In genomic region chr1:203954293-203954692, GRCh38 we compare ENCODE assay signal across 31 cellular contexts.
"Had no signal": no experiment of that assay in that cellular context is flagged by ENCODE, and none has a peak within 500 bp of the region (broad histone marks: within the 10 kb centered on the region; RNA-seq: fewer than 3 reads in every experiment).

No MANE protein-coding gene starts in this region.

- H3K4me3 ChIP-seq: ovary, psoas muscle, right lobe of liver, sigmoid colon, suprapubic skin, testis, tibial artery, upper lobe of right lung, uterus had no signal

- H3K27ac ChIP-seq: ovary, parathyroid adenoma, psoas muscle, right lobe of liver, sigmoid colon, suprapubic skin, testis, tibial artery, upper lobe of right lung, uterus had no signal

- H3K79me2 ChIP-seq: parathyroid adenoma had no signal

- H3K9me3 ChIP-seq: ovary, psoas muscle, right lobe of liver, testis, upper lobe of right lung, uterus had no signal

- H3K4me1 ChIP-seq: parathyroid adenoma, psoas muscle, right lobe of liver, sigmoid colon, suprapubic skin, testis, tibial artery, upper lobe of right lung, uterus had no signal

- H3K36me3 ChIP-seq: ovary, right lobe of liver, sigmoid colon, suprapubic skin, tibial artery, upper lobe of right lung, uterus had no signal

- H3K27me3 ChIP-seq: ovary, right lobe of liver, sigmoid colon, suprapubic skin, testis, tibial artery, upper lobe of right lung, uterus had no signal

- H2AFZ ChIP-seq: parathyroid adenoma had no signal

- H3K4me1 Mint-ChIP-seq: naive thymus-derived CD8-positive, alpha-beta T cell; nephron progenitor cell; neural crest cell; stimulated activated memory B cell treated with anti-CD40 and anti-IgM and Interleukin-4, amounts not matched to agents 10 μg/mL and 1 μg/mL and 100 μg/mL, for 72 hours; stimulated activated naive CD8-positive, alpha-beta T cell treated with anti-CD3 and anti-CD28 coated beads, Interleukin-15, amount 100 ng/mL, for 72 hours had no signal

- FAIRE-seq: small intestine had no signal

- DNase-seq: naive B cell; naive thymus-derived CD8-positive, alpha-beta T cell; nephron progenitor cell; occipital lobe; ovary; posterior cingulate gyrus; psoas muscle; right cardiac atrium; right lobe of liver; sigmoid colon; small intestine; stimulated activated CD4-positive, alpha-beta T cell treated with anti-CD3 and anti-CD28 coated beads, Interleukin-12 subunit alpha, Interleukin-12 subunit beta, amount 100 ng/mL, for 4 hours; stimulated activated CD4-positive, alpha-beta T cell treated with anti-CD3 and anti-CD28 coated beads, Interleukin-1b, Interleukin-23, amount 100 ng/mL, for 48 hours; stimulated activated CD4-positive, alpha-beta T cell treated with anti-CD3 and anti-CD28 coated beads, Interleukin-4, amount 100 ng/mL, for 1 hour; stimulated activated CD4-positive, alpha-beta T cell treated with anti-CD3 and anti-CD28 coated beads, Interleukin-4, amount 100 ng/mL, for 4 hours; stimulated activated CD8-positive, alpha-beta memory T cell treated with anti-CD3 and anti-CD28 coated beads, Interleukin-4, amount 100 ng/mL, for 48 hours; stimulated activated naive CD4-positive, alpha-beta T cell; stimulated activated naive CD8-positive, alpha-beta T cell treated with anti-CD3 and anti-CD28 coated beads, Interleukin-15, amount 100 ng/mL, for 72 hours; stimulated activated naive CD8-positive, alpha-beta T cell treated with anti-CD3 and anti-CD28 coated beads, Interleukin-15, Interleukin-2, amounts not matched to agents 100 U/mL and 50 U/mL, for 24 hours; substantia nigra; testis; tibial artery; upper lobe of right lung; uterus had no signal

- H3K27ac Mint-ChIP-seq: naive thymus-derived CD8-positive, alpha-beta T cell; natural killer cell treated with Interleukin-12 subunit alpha and Interleukin-12 subunit beta and Interleukin-15 and Interleukin-18, amount 100 ng/mL, for 72 hours; nephron progenitor cell; progenitor cell of endocrine pancreas; stimulated activated memory B cell treated with anti-CD40 and anti-IgM and Interleukin-4, amounts not matched to agents 10 μg/mL and 1 μg/mL and 100 μg/mL, for 72 hours; stimulated activated naive CD8-positive, alpha-beta T cell treated with anti-CD3 and anti-CD28 coated beads, Interleukin-15, amount 100 ng/mL, for 72 hours; type B pancreatic cell had no signal

- H3K27me3 Mint-ChIP-seq: progenitor cell of endocrine pancreas, type B pancreatic cell had no signal

- H3K4me3 Mint-ChIP-seq: naive B cell; naive thymus-derived CD8-positive, alpha-beta T cell; natural killer cell treated with Interleukin-12 subunit alpha and Interleukin-12 subunit beta and Interleukin-15 and Interleukin-18, amount 100 ng/mL, for 72 hours; nephron progenitor cell; neural crest cell; stimulated activated memory B cell treated with anti-CD40 and anti-IgM and Interleukin-4, amounts not matched to agents 10 μg/mL and 1 μg/mL and 100 μg/mL, for 72 hours; stimulated activated naive CD8-positive, alpha-beta T cell treated with anti-CD3 and anti-CD28 coated beads, Interleukin-15, amount 100 ng/mL, for 72 hours; type B pancreatic cell had no signal

- H3K9ac ChIP-seq: parathyroid adenoma had no signal
